ENCODE assay signal across 18 cellular contexts in the genomic region with DNA sequence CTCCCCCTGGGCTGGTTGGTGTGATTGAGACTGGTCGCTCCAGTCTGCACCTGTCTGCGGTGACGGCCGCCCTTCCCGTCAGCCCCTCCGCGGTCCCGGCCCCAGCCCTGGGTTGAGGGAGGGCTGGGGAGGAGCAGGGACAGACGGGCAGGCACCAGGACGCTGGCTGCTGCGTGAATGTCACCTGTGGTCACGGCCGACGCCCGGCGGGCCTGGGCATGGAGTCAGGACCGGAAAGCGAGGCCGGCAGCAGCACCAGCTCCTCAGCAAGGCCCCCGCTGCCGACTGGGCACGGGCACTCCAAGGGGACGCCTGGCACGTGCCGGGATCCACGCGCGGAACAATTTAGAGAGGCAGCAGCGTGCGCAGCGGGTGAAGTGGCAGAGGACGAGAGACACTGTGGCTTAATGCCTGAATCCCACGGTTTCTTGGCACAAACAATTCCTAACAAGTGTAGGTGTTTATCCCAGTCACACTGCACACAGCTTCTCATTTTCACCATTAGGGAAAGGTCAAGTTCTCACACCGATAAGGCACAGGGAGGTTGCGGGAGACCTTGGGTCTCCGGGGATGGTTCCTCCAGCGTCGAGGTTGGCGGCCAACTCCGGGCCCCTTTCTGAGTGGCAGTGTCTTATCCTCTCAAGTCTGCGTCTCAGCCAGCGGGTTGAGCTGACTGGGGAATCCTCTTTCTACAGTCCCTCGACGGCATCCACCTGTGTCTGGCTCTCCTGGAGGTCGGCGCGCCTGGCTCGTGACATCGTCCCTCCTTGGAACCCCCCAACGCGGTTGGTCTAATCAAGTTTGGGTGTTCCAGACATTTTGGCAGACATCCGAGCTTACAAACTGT.
A peak's percentile ranks its signal among the peaks of the same experiment; 100 is the strongest.
DNase-seq lines count a peak whose midpoint lies in the region; ATAC-seq, FAIRE-seq and TF ChIP-seq lines count a peak whose summit lies in the region.
"Had no signal": no experiment of that assay in that cellular context is flagged by ENCODE, and none has a peak within 500 bp of the region (broad histone marks: within the 10 kb centered on the region; RNA-seq: fewer than 3 reads in every experiment).

No MANE protein-coding gene starts in this region.

- 89% methylated on average over 52 of the region's 52 CpGs for WGBS in right cardiac atrium
- 90 to 91% methylated on average over 52 of the region's 52 CpGs for WGBS in heart right ventricle, 2 donors

- peak; percentile 10 to 55 (median 52) for DNase-seq in right cardiac atrium
- no peak for DNase-seq in heart right ventricle
- DNase-seq in cerebellar cortex (ENCODE audit: low spot score), result peak; percentile 69
- no peak for DNase-seq in HTR-8/SVneo (ENCODE audit: insufficient read length, low spot score)
- no peak for DNase-seq in stimulated activated naive CD8-positive, alpha-beta T cell treated with anti-CD3 and anti-CD28 coated beads, Interleukin-15, Interleukin-2, amounts not matched to agents 100 U/mL and 50 U/mL, for 24 hours
- DNase-seq: 8988T; AML-193; Calu3; CD4-positive, alpha-beta T cell; DMS 273 treated with DMSO at 0.1 percent for 48 hours; IMR-90; KBM-7 had no signal

- TF ChIP-seq CTCF in heart right ventricle (IDR thresholded peaks at IDR 0.05), result no peak
- TF ChIP-seq CTCF in nephron (IDR thresholded peaks at IDR 0.05; ENCODE audit: unreplicated experiment in 3 of 3), result no peak

- H3K27ac Mint-ChIP-seq in nephron, result peak overlapping the region in 2 of 3 experiments; percentile 60 to 73
- H3K27ac Mint-ChIP-seq: CD4-positive, alpha-beta T cell had no signal

- H3K9me3 Mint-ChIP-seq in nephron, result no peaks in the 10 kb centered on the region
- H3K9me3 Mint-ChIP-seq: CD4-positive, alpha-beta T cell had no signal

- intact Hi-C loops in right cardiac atrium (cut with DNase I), result no loop called here
- intact Hi-C loops in heart right ventricle (cut with DNase I), result no loop called here

- ATAC-seq in right cardiac atrium, result no peak
- no peak for ATAC-seq in heart right ventricle
- ATAC-seq in stimulated activated naive CD8-positive, alpha-beta T cell treated with anti-CD3 and anti-CD28 coated beads, Interleukin-15, Interleukin-2, amounts not matched to agents 100 U/mL and 50 U/mL, for 24 hours, result no peak
- ATAC-seq in GM18873 (IDR thresholded peaks at IDR 0.05; ENCODE audit: low FRiP score, unreplicated experiment), result no peak
- ATAC-seq: GM12878, HCT116 had no signal

- H3K27me3 Mint-ChIP-seq in nephron (ENCODE audit: low read depth), result peaks cover 32% of the 10 kb centered on the region
- H3K27me3 Mint-ChIP-seq: CD4-positive, alpha-beta T cell had no signal

- no peak for FAIRE-seq in HTR-8/SVneo (lab: Jason Lieb, UNC)
- FAIRE-seq: GM12878, GM18507, H54 had no signal

- H3K4me1 ChIP-seq in right cardiac atrium (ENCODE audit: control insufficient read depth, insufficient read depth, low read length), result no peaks in the 10 kb centered on the region
- H3K4me1 ChIP-seq in heart right ventricle, result peaks cover 0 to 11% (median 7%) of the 10 kb centered on the region in 9 donors

- H3K9me3 ChIP-seq in right cardiac atrium (ENCODE audit: control insufficient read depth, low read length) (no peaks in the 10 kb centered on the region), heart right ventricle (no peaks in the 10 kb centered on the region)

- H3K27me3 ChIP-seq in right cardiac atrium (ENCODE audit: control insufficient read depth, insufficient read depth) (no peaks in the 10 kb centered on the region), heart right ventricle (peaks cover 0 to 58% (median 20%) of the 10 kb centered on the region in 7 donors)

- no peaks in the 10 kb centered on the region for H3K36me3 ChIP-seq in heart right ventricle

- H3K4me1 Mint-ChIP-seq in nephron, result peaks cover 21% of the 10 kb centered on the region

- no peaks in the 10 kb centered on the region for H3K36me3 Mint-ChIP-seq in nephron (ENCODE audit: low read depth)

- H3K4me3 ChIP-seq in right cardiac atrium (ENCODE audit: low read length) (no peak overlapping the region), heart right ventricle (no peak overlapping the region)
- H3K4me3 ChIP-seq: GM12878 had no signal

- H3K27ac ChIP-seq in right cardiac atrium (ENCODE audit: low read length) (no peak overlapping the region), heart right ventricle (no peak overlapping the region)

- no peak overlapping the region for H3K4me3 Mint-ChIP-seq in nephron
- H3K4me3 Mint-ChIP-seq: CD4-positive, alpha-beta T cell had no signal

Comparison
In these comparisons a context has a peak if more than half of its experiments do, and no peak if none do; other contexts are left out.
1. DNase-seq: peak in right cardiac atrium (3 of 3) and cerebellar cortex (single experiment); none in heart right ventricle (0 of 2), HTR-8/SVneo (single experiment) and stimulated activated naive CD8-positive, alpha-beta T cell treated with anti-CD3 and anti-CD28 coated beads, Interleukin-15, Interleukin-2, amounts not matched to agents 100 U/mL and 50 U/mL, for 24 hours (single experiment).